25 cellular contexts compared by ENCODE assay signal in the genomic region with DNA sequence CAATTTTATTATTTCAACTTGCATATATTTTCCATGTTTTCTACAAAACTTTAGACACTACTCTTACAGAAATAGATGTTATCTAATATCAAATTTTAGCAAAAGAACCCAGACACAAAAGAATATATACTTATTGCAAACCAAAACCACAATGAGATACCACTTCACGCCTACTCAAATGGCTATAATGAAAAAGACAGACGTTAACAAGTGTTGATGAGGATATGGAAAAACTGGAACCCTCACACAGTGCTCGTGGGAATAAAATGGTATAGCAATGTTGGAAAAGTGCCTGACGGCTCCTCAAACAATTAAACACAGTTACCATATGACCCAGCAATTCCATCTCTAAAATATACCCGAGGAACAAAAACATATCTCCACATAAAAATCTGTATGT.
"Had no signal": no experiment of that assay in that cellular context is flagged by ENCODE, and none has a peak within 500 bp of the region (broad histone marks: within the 10 kb centered on the region; RNA-seq: fewer than 3 reads in every experiment).

No MANE protein-coding gene starts in this region.

- H3K9me3 ChIP-seq: MG63 had no signal

- H3K27me3 ChIP-seq: brain microvascular endothelial cell, cardiac muscle cell, MG63 had no signal

- H3K4me3 Mint-ChIP-seq: activated B cell treated with CpG ODN at 0.5 μM for 24 hours; activated CD4-positive, alpha-beta T cell treated with anti-CD3 and anti-CD28 coated beads, Interleukin-2, amount 10 ng/mL, durations not matched to agents 7 days and 5 days; activated CD8-positive, alpha-beta T cell treated with anti-CD3 and anti-CD28 coated beads for 36 hours; activated naive CD4-positive, alpha-beta T cell treated with anti-CD3 and anti-CD28 coated beads, Interleukin-2, amount 10 ng/mL, durations not matched to agents 7 days and 5 days; activated naive CD8-positive, alpha-beta T cell treated with anti-CD3 and anti-CD28 coated beads for 36 hours; activated T-cell treated with anti-CD3 and anti-CD28 coated beads, Interleukin-2, amount 50 U/mL, for 72 hours; T-cell had no signal

- H3K9me3 Mint-ChIP-seq: activated B cell treated with CpG ODN at 0.5 μM for 24 hours; activated CD8-positive, alpha-beta T cell treated with anti-CD3 and anti-CD28 coated beads for 36 hours; activated naive CD4-positive, alpha-beta T cell treated with anti-CD3 and anti-CD28 coated beads, Interleukin-2, amount 10 ng/mL, durations not matched to agents 7 days and 5 days; activated naive CD8-positive, alpha-beta T cell treated with anti-CD3 and anti-CD28 coated beads for 36 hours; activated T-cell treated with anti-CD3 and anti-CD28 coated beads, Interleukin-2, amount 50 U/mL, for 72 hours; activated T-helper 2 cell treated with anti-CD3 and anti-CD28 coated beads, Interferon-gamma antibody, Interleukin-2, Interleukin-4, amounts not matched to agents 10 μg/mL and 5 μg/mL and 100 μg/mL, durations not matched to agents 14 hours and 24 hours and 36 hours; T-cell had no signal

- H3K4me2 ChIP-seq: KMS-11 had no signal

- H3K27ac ChIP-seq: brain microvascular endothelial cell, cardiac muscle cell, KMS-11 had no signal

- H3K4me3 ChIP-seq: cardiac muscle cell, MG63 had no signal

- H3K27ac Mint-ChIP-seq: activated B cell treated with CpG ODN at 0.5 μM for 24 hours; activated CD4-positive, alpha-beta T cell treated with anti-CD3 and anti-CD28 coated beads, Interleukin-2, amount 10 ng/mL, durations not matched to agents 7 days and 5 days; activated CD8-positive, alpha-beta T cell treated with anti-CD3 and anti-CD28 coated beads for 36 hours; activated naive CD4-positive, alpha-beta T cell treated with anti-CD3 and anti-CD28 coated beads, Interleukin-2, amount 10 ng/mL, durations not matched to agents 7 days and 5 days; activated naive CD8-positive, alpha-beta T cell treated with anti-CD3 and anti-CD28 coated beads for 36 hours; activated T-cell treated with anti-CD3 and anti-CD28 coated beads, Interleukin-2, amount 50 U/mL, for 72 hours; activated T-helper 2 cell treated with anti-CD3 and anti-CD28 coated beads, Interferon-gamma antibody, Interleukin-2, Interleukin-4, amounts not matched to agents 10 μg/mL and 5 μg/mL and 100 μg/mL, durations not matched to agents 14 hours and 24 hours and 36 hours; T-cell had no signal

- H3K4me1 Mint-ChIP-seq: activated B cell treated with CpG ODN at 0.5 μM for 24 hours; activated naive CD4-positive, alpha-beta T cell treated with anti-CD3 and anti-CD28 coated beads, Interleukin-2, amount 10 ng/mL, durations not matched to agents 7 days and 5 days had no signal

- H3K36me3 ChIP-seq: brain microvascular endothelial cell, cardiac muscle cell, MG63 had no signal

- H3K27me3 Mint-ChIP-seq: activated B cell treated with CpG ODN at 0.5 μM for 24 hours; activated CD4-positive, alpha-beta T cell treated with anti-CD3 and anti-CD28 coated beads, Interleukin-2, amount 10 ng/mL, durations not matched to agents 7 days and 5 days; activated CD8-positive, alpha-beta T cell treated with anti-CD3 and anti-CD28 coated beads for 36 hours; activated naive CD4-positive, alpha-beta T cell treated with anti-CD3 and anti-CD28 coated beads, Interleukin-2, amount 10 ng/mL, durations not matched to agents 7 days and 5 days; activated naive CD8-positive, alpha-beta T cell treated with anti-CD3 and anti-CD28 coated beads for 36 hours; T-cell had no signal

- DNase-seq: activated B cell treated with CpG ODN at 0.5 μM for 24 hours; activated CD4-positive, alpha-beta T cell treated with anti-CD3 and anti-CD28 coated beads, Interleukin-2, amount 10 ng/mL, durations not matched to agents 7 days and 5 days; activated CD8-positive, alpha-beta memory T cell treated with anti-CD3 and anti-CD28 coated beads, Interleukin-2, amount 50 U/mL, for 4 hours; activated CD8-positive, alpha-beta T cell treated with anti-CD3 and anti-CD28 coated beads for 36 hours; activated gamma-delta T cell treated with Interleukin-2 at 50 U/mL for 16 hours; activated naive CD4-positive, alpha-beta T cell treated with anti-CD3 and anti-CD28 coated beads, Interleukin-2, amount 10 ng/mL, durations not matched to agents 7 days and 5 days; activated naive CD8-positive, alpha-beta T cell treated with anti-CD3 and anti-CD28 coated beads for 36 hours; activated T-cell treated with anti-CD3 and anti-CD28 coated beads, Interleukin-2, amount 50 U/mL, for 72 hours; brain microvascular endothelial cell; MG63; MV-4-11; NCI-H1092 treated with DMSO at 0.1 percent for 48 hours; NCI-H1417 treated with DMSO at 0.1 percent for 48 hours; NCI-H1694; NCI-H2029 treated with DMSO at 0.1 percent for 48 hours; NCI-H510A treated with DMSO at 0.1 percent for 48 hours; NCI-H69; PC-3; SHP77 treated with DMSO at 0.1 percent for 48 hours; T-cell; T-helper 2 cell; T1000 had no signal

- ATAC-seq: activated CD8-positive, alpha-beta T cell treated with anti-CD3 and anti-CD28 coated beads for 36 hours; activated T-cell treated with anti-CD3 and anti-CD28 coated beads, Interleukin-2, amount 50 U/mL, for 72 hours; PC-3; T-cell had no signal

- H3K36me3 Mint-ChIP-seq: activated naive CD4-positive, alpha-beta T cell treated with anti-CD3 and anti-CD28 coated beads, Interleukin-2, amount 10 ng/mL, durations not matched to agents 7 days and 5 days; activated naive CD8-positive, alpha-beta T cell treated with anti-CD3 and anti-CD28 coated beads for 36 hours; T-cell had no signal
